In the genomic region with DNA sequence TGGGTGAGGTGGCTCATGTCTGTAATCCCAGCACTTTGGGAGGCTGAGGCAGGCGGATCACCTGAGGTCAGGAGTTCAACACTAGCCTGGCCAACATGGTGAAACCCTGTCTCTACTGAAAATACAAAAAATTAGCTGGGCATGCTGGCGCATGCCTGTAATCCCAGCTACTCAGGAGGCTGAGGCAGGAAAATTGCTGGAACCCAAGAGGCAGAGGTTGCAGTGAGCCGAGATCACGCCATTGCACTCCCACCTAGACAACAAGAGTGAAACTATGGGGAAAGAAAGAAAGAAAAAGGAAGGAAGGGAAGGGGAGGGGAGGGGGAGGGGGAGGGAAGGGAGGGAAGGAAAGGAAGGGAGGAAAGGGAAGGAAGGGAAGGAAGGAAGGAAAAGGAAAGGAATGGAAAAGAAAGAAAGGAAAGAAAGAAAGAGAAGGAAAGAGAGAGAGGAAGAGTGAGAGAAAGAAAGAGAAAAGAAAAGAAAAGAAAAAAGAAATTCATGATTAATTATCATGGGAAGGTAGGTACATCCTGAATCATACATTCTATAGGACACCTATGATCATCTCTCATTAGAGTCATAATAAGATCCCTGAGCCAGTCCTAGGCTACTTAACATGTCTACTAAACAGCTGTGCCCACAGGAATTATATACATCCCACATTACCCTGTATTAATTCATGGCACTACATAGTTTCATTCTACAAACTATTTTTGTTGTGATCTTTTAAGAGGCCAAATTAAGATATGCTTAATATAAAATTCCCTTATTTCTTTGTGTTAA, we compare ENCODE assay signal across 16 cellular contexts. TPM values are rescaled to one million over a fixed set of nuclear protein-coding genes. Genes with fewer than 3 reads are reported as not detected.
DNase-seq lines count a peak whose midpoint lies in the region; ATAC-seq, FAIRE-seq and TF ChIP-seq lines count a peak whose summit lies in the region.
"Had no signal": no experiment of that assay in that cellular context is flagged by ENCODE, and none has a peak within 500 bp of the region (broad histone marks: within the 10 kb centered on the region; RNA-seq: fewer than 3 reads in every experiment).

No MANE protein-coding gene starts in this region.

- H3K4me1 Mint-ChIP-seq in nephron: peaks cover 43% of the 10 kb centered on the region

- TF ChIP-seq POLR2A in HepG2 (IDR thresholded peaks at IDR 0.05; ENCODE audit: insufficient read depth in 1 of 2, low read depth in 2 of 2, low read length in 2 of 2): no peak
- TF ChIP-seq POLR2A in right lobe of liver (IDR thresholded peaks at IDR 0.05): no peak
- TF ChIP-seq POLR2A in gastrocnemius medialis (IDR thresholded peaks at IDR 0.05): no peak

- H3K4me3 ChIP-seq in HepG2 (replicated peaks in 1 of 3; ENCODE audit: insufficient read depth in 1 of 3, low read depth in 2 of 3, low read length in 3 of 3) (no peak overlapping the region), right lobe of liver (no peak overlapping the region), mammary epithelial cell (replicated peaks in 1 of 3; ENCODE audit: insufficient read depth in 1 of 3, low read depth in 2 of 3, low read length in 3 of 3) (no peak overlapping the region), gastrocnemius medialis (no peak overlapping the region)

- peak overlapping the region in 2 of 3 experiments; percentile 85 to 86 for H3K27ac Mint-ChIP-seq in nephron

- ATAC-seq in HepG2 (no peak), right lobe of liver (no peak), gastrocnemius medialis (no peak), omental fat pad (ENCODE audit: low FRiP score) (no peak)

- FAIRE-seq in HepG2 (lab: Jason Lieb, UNC): no peak
- FAIRE-seq: A204.1 had no signal

- H3K36me3 Mint-ChIP-seq in nephron (ENCODE audit: low read depth): peaks cover 21% of the 10 kb centered on the region

- no peaks in the 10 kb centered on the region for H3K27me3 Mint-ChIP-seq in nephron (ENCODE audit: low read depth)

- DNase-seq in HepG2 (ENCODE audit: low spot score): no peak
- no peak for DNase-seq in right lobe of liver
- DNase-seq in mammary epithelial cell: no peak
- DNase-seq in GM13977 (ENCODE audit: low spot score): no peak
- no peak for DNase-seq in gastrocnemius medialis
- no peak for DNase-seq in omental fat pad (ENCODE audit: low spot score)
- no peak for DNase-seq in effector CD8-positive, alpha-beta T cell (lab: John Stamatoyannopoulos, UW)
- DNase-seq: H7, IMR-90, MV-4-11, NCI-H1417 treated with DMSO at 0.1 percent for 48 hours, NCI-H2081, NCI-H226 had no signal

- intact Hi-C loops in HepG2 (cut with micrococcal nuclease; ENCODE audit: unreplicated experiment) (no loop called here), right lobe of liver (cut with DNase I) (no loop called here), mammary epithelial cell (cut with micrococcal nuclease) (no loop called here), gastrocnemius medialis (cut with DNase I; ENCODE audit: low total_unique reads) (no loop called here)

- H3K36me3 ChIP-seq in HepG2 (replicated peaks in 1 of 2; ENCODE audit: control insufficient read depth in 1 of 2, insufficient read depth in 2 of 2, low read length in 2 of 2) (peaks cover 1 to 9% of the 10 kb centered on the region in 2 experiments; a peak in 2 of 5 replicates), right lobe of liver (peaks cover 0 to 3% (median 0%) of the 10 kb centered on the region in 4 donors), mammary epithelial cell (ENCODE audit: insufficient read depth, low read length) (no peaks in the 10 kb centered on the region), gastrocnemius medialis (no peaks in the 10 kb centered on the region)

- H4K20me1 ChIP-seq in HepG2 (ENCODE audit: insufficient read depth, low read length): peaks cover 18% of the 10 kb centered on the region
- no peaks in the 10 kb centered on the region for H4K20me1 ChIP-seq in mammary epithelial cell (ENCODE audit: insufficient read depth, low read length)

- BruUV-seq in HepG2 (replicated peaks; lab: Mats Ljungman, UMichigan) (no TSS peak), mammary epithelial cell (replicated peaks; lab: Mats Ljungman, UMichigan) (no TSS peak)

- TF ChIP-seq RAD21 in HepG2 (CRISPR knock-in tag; IDR thresholded peaks at IDR 0.05): no peak

- CTCF ChIA-PET in HepG2 (lab: Yijun Ruan, JAX; ENCODE audit: low intra/inter-chr PET ratio, low total read pairs) (no interaction called here), mammary epithelial cell (lab: Charles Lee; ENCODE audit: low non-redundant PET) (interaction anchor here (0.8 kb wide), 1 partner anchor 382 kb away, joined by 4 read pairs; no protein-coding TSS in a partner anchor)

- H3K4me3 Mint-ChIP-seq in nephron: no peak overlapping the region

- POLR2A ChIA-PET in HepG2 (lab: Yijun Ruan, JAX): no interaction called here

- no peak overlapping the region for H3K4me2 ChIP-seq in HepG2 (ENCODE audit: low read depth, low read length)
- H3K4me2 ChIP-seq in mammary epithelial cell (ENCODE audit: insufficient read depth, low read depth, low read length): peak overlapping the region; percentile 63

- H3K9me3 Mint-ChIP-seq in nephron: no peaks in the 10 kb centered on the region

- in situ Hi-C loops in HepG2 (cut with HindIII; ENCODE audit: extremely low pct_ligation_motif_present, low pct_unique_long_range_greater_than_20kb): no loop called here
- in situ Hi-C loops in mammary epithelial cell (cut with MboI; ENCODE audit: low sequenced_read_pairs in 2 of 2): no loop called here
- in situ Hi-C loops in GM13977 (cut with MboI; ENCODE audit: low pct_unique_long_range_greater_than_20kb, low sequenced_read_pairs, unreplicated experiment): no loop called here
- in situ Hi-C loops in gastrocnemius medialis (cut with MboI; ENCODE audit: low sequenced_read_pairs in 4 of 4): no loop called here

- TF ChIP-seq EP300 in HepG2 (IDR thresholded peaks at IDR 0.05; ENCODE audit: low read depth in 2 of 2, low read length in 2 of 2) (no peak), HepG2 (CRISPR knock-in tag; IDR thresholded peaks at IDR 0.05; ENCODE audit: borderline replicate concordance) (no peak)

- H3K9ac ChIP-seq in HepG2 (ENCODE audit: insufficient read depth, low read depth, low read length): no peak overlapping the region
- no peak overlapping the region for H3K9ac ChIP-seq in mammary epithelial cell (ENCODE audit: insufficient read depth, low read length)

- H3K4me1 ChIP-seq in HepG2 (ENCODE audit: insufficient read depth, low read length) (no peaks in the 10 kb centered on the region), right lobe of liver (peaks cover 0 to 23% (median 2%) of the 10 kb centered on the region in 4 donors), mammary epithelial cell (ENCODE audit: insufficient read depth, low read length) (peaks cover 32% of the 10 kb centered on the region), gastrocnemius medialis (peaks cover 52 to 54% of the 10 kb centered on the region in 2 donors)

- H3K27me3 ChIP-seq in HepG2 (ENCODE audit: control insufficient read depth in 1 of 2, insufficient read depth in 2 of 2, low read length in 2 of 2) (no peaks in the 10 kb centered on the region), right lobe of liver (no peaks in the 10 kb centered on the region), mammary epithelial cell (ENCODE audit: insufficient read depth, low read length) (no peaks in the 10 kb centered on the region), gastrocnemius medialis (no peaks in the 10 kb centered on the region)

- H3K79me2 ChIP-seq in HepG2 (ENCODE audit: insufficient read depth, low read length) (peaks cover 68% of the 10 kb centered on the region), mammary epithelial cell (ENCODE audit: insufficient read depth, low read length) (peaks cover 91% of the 10 kb centered on the region)

- H2AFZ ChIP-seq in HepG2 (ENCODE audit: low read length) (no peak overlapping the region), mammary epithelial cell (ENCODE audit: low read depth, low read length) (no peak overlapping the region)

- dilution Hi-C loops in mammary epithelial cell (cut with HindIII; ENCODE audit: low sequenced_read_pairs): no loop called here

- H3K9me3 ChIP-seq in HepG2 (ENCODE audit: low read length) (no peaks in the 10 kb centered on the region), right lobe of liver (no peaks in the 10 kb centered on the region), mammary epithelial cell (replicated peaks; ENCODE audit: insufficient read depth, low read length) (no peaks in the 10 kb centered on the region), gastrocnemius medialis (no peaks in the 10 kb centered on the region)

- WGBS in HepG2 (ENCODE audit: low lambda C conversion rate): 94% methylated on average over 4 of the region's 4 CpGs
- 93% methylated on average over 4 of the region's 4 CpGs for whole genome bisulfite sequencing in right lobe of liver (ENCODE audit: insufficient coverage, low coverage, low lambda C conversion rate, missing lambda C conversion rate)
- WGBS in mammary epithelial cell (ENCODE audit: low coverage, missing lambda C conversion rate): 18% methylated on average over 4 of the region's 4 CpGs

- no peak overlapping the region for H3K27ac ChIP-seq in HepG2 (ENCODE audit: extremely low read length, insufficient read depth, low read length)
- no peak overlapping the region for H3K27ac ChIP-seq in right lobe of liver
- peak overlapping the region; percentile 57 for H3K27ac ChIP-seq in mammary epithelial cell (ENCODE audit: insufficient read depth, low read depth, low read length)
- no peak overlapping the region for H3K27ac ChIP-seq in gastrocnemius medialis
- H3K27ac ChIP-seq: C4-2B had no signal

- TF ChIP-seq CTCF in HepG2 (CRISPR knock-in tag; IDR thresholded peaks at IDR 0.05): no peak
- no peak for TF ChIP-seq CTCF in right lobe of liver (IDR thresholded peaks at IDR 0.05)
- TF ChIP-seq CTCF in mammary epithelial cell (conservative IDR thresholded peaks at IDR 0.05 in 1 of 2, IDR thresholded peaks at IDR 0.05 in 1 of 2; ENCODE audit: extremely low read depth in 1 of 2, insufficient read depth in 1 of 2, low read depth in 1 of 2, low read length in 2 of 2): no peak
- no peak for TF ChIP-seq CTCF in nephron (IDR thresholded peaks at IDR 0.05; ENCODE audit: unreplicated experiment in 3 of 3)
- TF ChIP-seq CTCF in GM13977 (IDR thresholded peaks at IDR 0.05; ENCODE audit: extremely low read depth, insufficient read depth, missing control alignments): no peak
- TF ChIP-seq CTCF in gastrocnemius medialis (IDR thresholded peaks at IDR 0.05 in 4 of 5, conservative IDR thresholded peaks at IDR 0.05 in 1 of 5): no peak
- TF ChIP-seq CTCF in omental fat pad (IDR thresholded peaks at IDR 0.05): no peak

RNA-seq across cellular contexts. Expression of gene CREBBP, which starts 40.9 kb away (rescaled TPM):
- total RNA-seq in HepG2 (2016; rRNA removed; fragmentation: Illumina TruSeq; extraction: Trizol) (9.6 and 10.4 TPM in 2 replicates), right lobe of liver (10 to 100 TPM; 18.1 to 39.8 (median 29.2) TPM), mammary epithelial cell (10 to 100 TPM; 20.2 to 45.0 TPM), gastrocnemius medialis (10 to 100 TPM; 39.8 to 61.3 (median 53.5) TPM), omental fat pad (100 to 1,000 TPM in 1 of 4 donors, 10 to 100 TPM in 3; 38.9 to 105 (median 51.8) TPM)
- 21.4 and 21.7 TPM in 2 replicates for total RNA-seq in HepG2 (2016; cell fraction: cytosol; rRNA removed; fragmentation: Illumina TruSeq; extraction: Trizol; ENCODE audit: low read depth)
- total RNA-seq in HepG2 (2016; cell fraction: insoluble cytoplasmic fraction; rRNA removed; fragmentation: Illumina TruSeq; extraction: Trizol): 8.9 and 11.4 TPM in 2 replicates
- total RNA-seq in HepG2 (2016; cell fraction: membrane; rRNA removed; fragmentation: Illumina TruSeq; extraction: Trizol): 11.2 TPM in 2 replicates
- 22.2 and 24.6 TPM in 2 replicates for total RNA-seq in HepG2 (2016; cell fraction: nucleus; rRNA removed; fragmentation: Illumina TruSeq; extraction: Trizol)
- polyA plus RNA-seq in HepG2 (2011; rRNA removed) (5.3 and 5.6 TPM in 2 replicates), mammary epithelial cell (3.2 TPM)
- 2.9 and 3.6 TPM in 2 replicates for polyA plus RNA-seq in HepG2 (2011; cell fraction: cytosol; rRNA removed)
- 14.4 and 16.2 TPM in 2 replicates for polyA plus RNA-seq in HepG2 (2011; cell fraction: nucleus; rRNA removed)
- 18.0 and 18.4 TPM in 2 replicates for polyA plus RNA-seq in HepG2 (2012)
- polyA plus RNA-seq in HepG2 (2016; cell fraction: cytosol; fragmentation: Illumina TruSeq; extraction: Trizol; ENCODE audit: low read depth): 0.49 and 1.1 TPM in 2 replicates
- 8.4 and 12.7 TPM in 2 replicates for polyA plus RNA-seq in HepG2 (2016; cell fraction: insoluble cytoplasmic fraction; fragmentation: Illumina TruSeq; extraction: Trizol; ENCODE audit: low read depth)
- polyA plus RNA-seq in HepG2 (2016; cell fraction: membrane; fragmentation: Illumina TruSeq; extraction: Trizol; ENCODE audit: low read depth): 1.4 and 1.6 TPM in 2 replicates
- polyA plus RNA-seq in HepG2 (2016; cell fraction: nucleus; fragmentation: Illumina TruSeq; extraction: Trizol; ENCODE audit: insufficient read depth, low read depth): 29.7 and 36.9 TPM in 2 replicates
- 22.8 and 23.5 TPM in 2 replicates for polyA minus RNA-seq in HepG2 (2011; rRNA and poly(A)+ RNA removed; ENCODE audit: low replicate concordance)
- polyA minus RNA-seq in HepG2 (2011; cell fraction: cytosol; rRNA and poly(A)+ RNA removed): 22.0 and 23.0 TPM in 2 replicates
- polyA minus RNA-seq in HepG2 (2011; cell fraction: nucleus; rRNA and poly(A)+ RNA removed): 37.7 and 49.0 TPM in 2 replicates
- polyA minus RNA-seq in mammary epithelial cell: 49.9 TPM
